Comparison of ENCODE assay signal across 21 cellular contexts in genomic region chr2:219490600-219491130, GRCh38. TPM values are rescaled to one million over a fixed set of nuclear protein-coding genes. Genes with fewer than 3 reads are reported as not detected.
DNase-seq lines count a peak whose midpoint lies in the region; ATAC-seq and TF ChIP-seq lines count a peak whose summit lies in the region.
"Had no signal": no experiment of that assay in that cellular context is flagged by ENCODE, and none has a peak within 500 bp of the region (broad histone marks: within the 10 kb centered on the region; RNA-seq: fewer than 3 reads in every experiment).

No MANE protein-coding gene starts in this region.

- peaks cover 13% of the 10 kb centered on the region for H3K4me1 ChIP-seq in NT2/D1 (ENCODE audit: insufficient read depth, insufficient read length)
- no peaks in the 10 kb centered on the region for H3K4me1 ChIP-seq in right cardiac atrium (ENCODE audit: control insufficient read depth, insufficient read depth, low read length)
- peaks cover 0 to 12% (median 9%) of the 10 kb centered on the region in 4 donors for H3K4me1 ChIP-seq in tibial artery
- H3K4me1 ChIP-seq in SK-N-SH (ENCODE audit: control insufficient read depth in 1 of 2, insufficient read depth in 2 of 2, low read depth in 1 of 2, low read length in 1 of 2): peaks cover 2 to 20% of the 10 kb centered on the region in 2 experiments; a peak in 2 of 4 replicates

- DNase-seq in Right ventricle myocardium inferior (ENCODE audit: missing footprints) (peak; percentile 27), Right ventricle myocardium superior (no peak), NT2/D1 (ENCODE audit: low read depth, low spot score) (no peak), right cardiac atrium (peak in 2 of 3 donors; percentile 32 to 55), tibial artery (no peak), SK-N-SH (no peak)
- DNase-seq: CD4-positive, alpha-beta T cell; COR-L47; DMS79 treated with DMSO at 0.1 percent for 48 hours; GF-D8; Karpas-422; NCI-H1092 treated with DMSO at 0.1 percent for 48 hours; NCI-H1436; NCI-H187 treated with DMSO at 0.1 percent for 48 hours; NCI-H446; NCI-H524 treated with DMSO at 0.1 percent for 48 hours; NCI-H774; RPMI8226 had no signal

- no peaks in the 10 kb centered on the region for H3K79me2 ChIP-seq in SK-N-SH (ENCODE audit: insufficient read depth)

- H3K4me2 ChIP-seq in SK-N-SH: no peak overlapping the region

- H3K4me3 ChIP-seq in NT2/D1 (ENCODE audit: insufficient read length, low read depth) (no peak overlapping the region), right cardiac atrium (ENCODE audit: low read length) (no peak overlapping the region), tibial artery (no peak overlapping the region), SK-N-SH (ENCODE audit: low read depth in 2 of 2, low read length in 1 of 2) (no peak overlapping the region)

- H3K27ac ChIP-seq in right cardiac atrium (ENCODE audit: low read length) (no peak overlapping the region), tibial artery (peak overlapping the region; percentile 21 to 42), SK-N-SH (ENCODE audit: low read depth in 2 of 2, low read length in 1 of 2) (no peak overlapping the region)

- TF ChIP-seq EP300 in SK-N-SH (IDR thresholded peaks at IDR 0.05; ENCODE audit: borderline replicate concordance in 1 of 2, low read depth in 1 of 2, low read length in 1 of 2): no peak

- intact Hi-C loops in Right ventricle myocardium inferior (cut with DNase I): no loop called here
- intact Hi-C loops in Right ventricle myocardium superior (cut with DNase I): no loop called here
- intact Hi-C loops in right cardiac atrium (cut with DNase I): loop anchor here in 2 of 4 donors (5.0 kb wide), 2 partner anchors 37 to 47 kb away; no protein-coding TSS in a partner anchor
- intact Hi-C loops in tibial artery (cut with DNase I; ENCODE audit: low total_unique reads): no loop called here

- H3K27me3 ChIP-seq in NT2/D1 (ENCODE audit: insufficient read depth, insufficient read length) (peaks cover 56% of the 10 kb centered on the region), right cardiac atrium (ENCODE audit: control insufficient read depth, insufficient read depth) (no peaks in the 10 kb centered on the region), tibial artery (no peaks in the 10 kb centered on the region), SK-N-SH (ENCODE audit: insufficient read depth) (no peaks in the 10 kb centered on the region)

- POLR2A ChIA-PET in SK-N-SH (lab: Yijun Ruan, JAX): interaction anchor here (1.4 kb wide), 1 partner anchor 36 kb away, joined by 4 read pairs; no protein-coding TSS in a partner anchor

- TF ChIP-seq CTCF in tibial artery (IDR thresholded peaks at IDR 0.05) (no peak), SK-N-SH (IDR thresholded peaks at IDR 0.05) (no peak)

- no peaks in the 10 kb centered on the region for H3K9me2 ChIP-seq in SK-N-SH

- H3K9ac ChIP-seq in NT2/D1 (ENCODE audit: insufficient read length, low read depth): peak overlapping the region; percentile 24
- H3K9ac ChIP-seq in SK-N-SH: no peak overlapping the region

- ATAC-seq in Right ventricle myocardium inferior: no peak
- ATAC-seq in Right ventricle myocardium superior (ENCODE audit: poor library complexity): no peak
- ATAC-seq in right cardiac atrium: no peak
- ATAC-seq in GM19467 (IDR thresholded peaks at IDR 0.05; ENCODE audit: unreplicated experiment): no peak
- ATAC-seq: SK-N-SH treated with all-trans-retinoic acid at 6 μM for 48 hours had no signal

- CTCF ChIA-PET in SK-N-SH (lab: Yijun Ruan, JAX): interaction anchor here (1.1 to 62.1 kb wide), 7 partner anchors 4 to 87 kb away, joined by 3 to 2824 read pairs (median 8); partner anchors contain the start of genes ASIC4, CHPF, GMPPA and TMEM198

- no peaks in the 10 kb centered on the region for H3F3A ChIP-seq in SK-N-SH (replicated peaks; ENCODE audit: insufficient read depth)

- no peak overlapping the region for H2AFZ ChIP-seq in SK-N-SH (ENCODE audit: low read depth)

- H4K20me1 ChIP-seq in SK-N-SH (ENCODE audit: insufficient read depth): no peaks in the 10 kb centered on the region

- H3K9me3 ChIP-seq in NT2/D1 (ENCODE audit: insufficient read depth, low read length): no peaks in the 10 kb centered on the region
- H3K9me3 ChIP-seq in right cardiac atrium (ENCODE audit: control insufficient read depth, low read length): no peaks in the 10 kb centered on the region
- no peaks in the 10 kb centered on the region for H3K9me3 ChIP-seq in tibial artery
- no peaks in the 10 kb centered on the region for H3K9me3 ChIP-seq in SK-N-SH

- H3K36me3 ChIP-seq in NT2/D1 (ENCODE audit: insufficient read depth, insufficient read length, low read length) (peaks cover 20% of the 10 kb centered on the region), tibial artery (peaks cover 69 to 80% (median 71%) of the 10 kb centered on the region in 3 donors), SK-N-SH (replicated peaks in 1 of 2; ENCODE audit: control insufficient read depth in 1 of 2, insufficient read depth in 2 of 2, low read length in 1 of 2) (peaks cover 6 to 23% of the 10 kb centered on the region in 2 experiments)

- 72% methylated on average over 10 of the region's 10 CpGs for WGBS in right cardiac atrium
- WGBS in SK-N-SH (ENCODE audit: low lambda C conversion rate): 82% methylated on average over 3 of the region's 10 CpGs

- no peak for TF ChIP-seq RAD21 in SK-N-SH (IDR thresholded peaks at IDR 0.05; ENCODE audit: low read length)

TF ChIP-seq in SK-N-SH, 30 proteins besides CTCF, POLR2A, EP300 and RAD21:
- TF ChIP-seq EZH2phosphoT487 (IDR thresholded peaks at IDR 0.05; ENCODE audit: borderline replicate concordance, low read depth): no peak
- no peak for TF ChIP-seq RCOR1 (IDR thresholded peaks at IDR 0.05; ENCODE audit: low read length)
- no peak for TF ChIP-seq USF2 (IDR thresholded peaks at IDR 0.05; ENCODE audit: borderline replicate concordance, low read depth, low read length)
- TF ChIP-seq YY1 (IDR thresholded peaks at IDR 0.05; ENCODE audit: low read depth): no peak
- no peak for TF ChIP-seq TCF12 (IDR thresholded peaks at IDR 0.05)

RNA-seq across cellular contexts. Expression of gene GMPPA, which starts 8.0 kb away (rescaled TPM):
- 22.9 TPM for total RNA-seq in Right ventricle myocardium inferior
- 22.3 TPM for total RNA-seq in Right ventricle myocardium superior
- 10 to 100 TPM; 22.9 to 27.5 (median 25.4) TPM for total RNA-seq in right cardiac atrium
- 21.6 TPM for polyA plus RNA-seq in right cardiac atrium
- 61.3 and 75.1 TPM in 2 replicates for polyA plus RNA-seq in SK-N-SH (2012; rRNA removed)
- polyA plus RNA-seq in SK-N-SH (2012; cell fraction: cytosol; rRNA removed): 27.7 and 39.9 TPM in 2 replicates
- polyA plus RNA-seq in SK-N-SH (2012; cell fraction: nucleus; rRNA removed): 157 and 170 TPM in 2 replicates

RNA-seq across cellular contexts. Expression of gene ASIC4, which starts 23.6 kb away (rescaled TPM):
- total RNA-seq in Right ventricle myocardium inferior (not detected), Right ventricle myocardium superior (not detected), right cardiac atrium (1 to 10 TPM in 3 of 4 donors, under 1 TPM in 1; 0.28 to 1.8 (median 1.6) TPM)
- polyA plus RNA-seq in right cardiac atrium (0.57 TPM), SK-N-SH (2012; rRNA removed) (0.05 and 0.10 TPM in 2 replicates)
- polyA plus RNA-seq in SK-N-SH (2012; cell fraction: cytosol; rRNA removed): 0.04 and 0.30 TPM in 2 replicates
- 0.79 and 1.00 TPM in 2 replicates for polyA plus RNA-seq in SK-N-SH (2012; cell fraction: nucleus; rRNA removed)
- total RNA-seq: H4 had no signal

RNA-seq across cellular contexts. Expression of gene CHPF, which starts 52.9 kb away (rescaled TPM):
- total RNA-seq in Right ventricle myocardium inferior (92.2 TPM), Right ventricle myocardium superior (85.9 TPM), right cardiac atrium (100 to 1,000 TPM in 2 of 4 donors, 10 to 100 TPM in 2; 92.6 to 145 (median 101) TPM)
- polyA plus RNA-seq in right cardiac atrium (115 TPM), SK-N-SH (2012; rRNA removed) (119 and 141 TPM in 2 replicates)
- 65.6 and 129 TPM in 2 replicates for polyA plus RNA-seq in SK-N-SH (2012; cell fraction: cytosol; rRNA removed)
- polyA plus RNA-seq in SK-N-SH (2012; cell fraction: nucleus; rRNA removed): 113 and 151 TPM in 2 replicates

RNA-seq across cellular contexts. Expression of gene TMEM198, which starts 53.2 kb away (rescaled TPM):
- total RNA-seq in Right ventricle myocardium inferior (2.7 TPM), Right ventricle myocardium superior (2.6 TPM), right cardiac atrium (1 to 10 TPM; 1.8 to 3.4 (median 3.1) TPM)
- polyA plus RNA-seq in right cardiac atrium (3.4 TPM), SK-N-SH (2012; rRNA removed) (4.7 and 7.0 TPM in 2 replicates)
- polyA plus RNA-seq in SK-N-SH (2012; cell fraction: cytosol; rRNA removed): 1.0 and 1.7 TPM in 2 replicates
- 43.9 and 63.2 TPM in 2 replicates for polyA plus RNA-seq in SK-N-SH (2012; cell fraction: nucleus; rRNA removed)

RNA-seq across cellular contexts. Expression of gene SPEG, which starts 56.0 kb away (rescaled TPM):
- total RNA-seq in Right ventricle myocardium inferior (119 TPM), Right ventricle myocardium superior (103 TPM), right cardiac atrium (100 to 1,000 TPM; 122 to 176 (median 159) TPM)
- polyA plus RNA-seq in right cardiac atrium (85.5 TPM), SK-N-SH (2012; rRNA removed) (98.3 and 107 TPM in 2 replicates)
- 27.8 and 36.3 TPM in 2 replicates for polyA plus RNA-seq in SK-N-SH (2012; cell fraction: cytosol; rRNA removed)
- polyA plus RNA-seq in SK-N-SH (2012; cell fraction: nucleus; rRNA removed): 717 and 872 TPM in 2 replicates

Comparison
In these comparisons a context has a peak if more than half of its experiments do, and no peak if none do; other contexts are left out.
1. DNase-seq: peak in Right ventricle myocardium inferior (single experiment) and right cardiac atrium (2 of 3); none in Right ventricle myocardium superior (single experiment), NT2/D1 (single experiment), tibial artery (0 of 2) and SK-N-SH (single experiment).
2. H3K27ac ChIP-seq: peak in tibial artery (2 of 2); none in right cardiac atrium (single experiment) and SK-N-SH (0 of 2).